ENCODE assay signal across 15 cellular contexts in genomic region chr10:71578069-71578468, GRCh38.
DNase-seq lines count a peak whose midpoint lies in the region; ATAC-seq, FAIRE-seq and TF ChIP-seq lines count a peak whose summit lies in the region.
"Had no signal": no experiment of that assay in that cellular context is flagged by ENCODE, and none has a peak within 500 bp of the region (broad histone marks: within the 10 kb centered on the region; RNA-seq: fewer than 3 reads in every experiment).

No MANE protein-coding gene starts in this region.

- H3K36me3 ChIP-seq in BLaER1 treated with 17β-estradiol and CSF1 and Interleukin-3, amounts not matched to agents 10 nM and 100 nM = no peaks in the 10 kb centered on the region
- H3K36me3 ChIP-seq in kidney (ENCODE audit: control insufficient read depth in 1 of 2, insufficient read depth in 2 of 2, low read length in 2 of 2) = no peaks in the 10 kb centered on the region
- no peaks in the 10 kb centered on the region for H3K36me3 ChIP-seq in upper lobe of right lung
- H3K36me3 ChIP-seq: BE2C had no signal

- DNase-seq in kidney (peak; percentile 26), upper lobe of right lung (peak; percentile 49), glomerular visceral epithelial cell (ENCODE audit: extremely low spot score) (no peak), nucleus accumbens (lab: John Stamatoyannopoulos, UW) (no peak), amygdala (lab: John Stamatoyannopoulos, UW) (no peak)
- DNase-seq: BE2C; Caco-2; CD8-positive, alpha-beta memory T cell; DND-41; GDM1; HCEC 1CT had no signal

- no peak overlapping the region for H3K9ac ChIP-seq in BLaER1 treated with 17β-estradiol and CSF1 and Interleukin-3, amounts not matched to agents 10 nM and 100 nM
- H3K9ac ChIP-seq in kidney (ENCODE audit: low read length in 2 of 2) = no peak overlapping the region

- H3K27me3 ChIP-seq in BLaER1 treated with 17β-estradiol and CSF1 and Interleukin-3, amounts not matched to agents 10 nM and 100 nM = peaks cover 0 to 5% (median 0%) of the 10 kb centered on the region in 11 experiments; a peak in 1 of 22 replicates
- H3K27me3 ChIP-seq in upper lobe of right lung = no peaks in the 10 kb centered on the region
- H3K27me3 ChIP-seq: BE2C had no signal

- H3K4me3 ChIP-seq in BLaER1 treated with 17β-estradiol and CSF1 and Interleukin-3, amounts not matched to agents 10 nM and 100 nM = no peak overlapping the region
- H3K4me3 ChIP-seq in kidney (ENCODE audit: low read length in 2 of 2) (no peak overlapping the region), upper lobe of right lung (no peak overlapping the region)

- no peaks in the 10 kb centered on the region for H3K9me3 ChIP-seq in BLaER1 treated with 17β-estradiol and CSF1 and Interleukin-3, amounts not matched to agents 10 nM and 100 nM (replicated peaks in 1 of 11)
- H3K9me3 ChIP-seq in kidney (ENCODE audit: control insufficient read depth in 1 of 2, low read length in 2 of 2) (no peaks in the 10 kb centered on the region), upper lobe of right lung (no peaks in the 10 kb centered on the region)
- H3K9me3 ChIP-seq: BE2C, Caco-2 had no signal

- peaks cover 19 to 100% (median 98%) of the 10 kb centered on the region in 10 experiments for H3K4me1 ChIP-seq in BLaER1 treated with 17β-estradiol and CSF1 and Interleukin-3, amounts not matched to agents 10 nM and 100 nM
- H3K4me1 ChIP-seq in kidney (ENCODE audit: control insufficient read depth in 1 of 2, insufficient read depth in 1 of 2, low read depth in 1 of 2, low read length in 2 of 2) = no peaks in the 10 kb centered on the region
- peaks cover 7% of the 10 kb centered on the region for H3K4me1 ChIP-seq in upper lobe of right lung
- H3K4me1 ChIP-seq: Caco-2 had no signal

- peak overlapping the region in 2 of 11 experiments; percentile 2 to 29; a peak in 3 of 22 replicates for H3K27ac ChIP-seq in BLaER1 treated with 17β-estradiol and CSF1 and Interleukin-3, amounts not matched to agents 10 nM and 100 nM
- H3K27ac ChIP-seq in kidney (ENCODE audit: low read depth in 2 of 2, low read length in 2 of 2) (no peak overlapping the region), upper lobe of right lung (no peak overlapping the region)

- no peak for FAIRE-seq in kidney (lab: Jason Lieb, UNC)
- FAIRE-seq: A204.1, GM19239 had no signal

- no peak for TF ChIP-seq CTCF in kidney (IDR thresholded peaks at IDR 0.05; ENCODE audit: borderline replicate concordance, extremely low read depth, insufficient read depth)
- TF ChIP-seq CTCF in upper lobe of right lung (IDR thresholded peaks at IDR 0.05) = no peak

- intact Hi-C loops in kidney (cut with DNase I) (no loop called here), upper lobe of right lung (cut with DNase I) (no loop called here)

- peak overlapping the region; percentile 11 to 96 (median 67); a peak in 19 of 22 replicates for H3K4me2 ChIP-seq in BLaER1 treated with 17β-estradiol and CSF1 and Interleukin-3, amounts not matched to agents 10 nM and 100 nM

- H4K20me1 ChIP-seq in BLaER1 treated with 17β-estradiol and CSF1 and Interleukin-3, amounts not matched to agents 10 nM and 100 nM = no peaks in the 10 kb centered on the region; a peak in 1 of 22 replicates

- ATAC-seq in upper lobe of right lung = no peak

TF ChIP-seq in PFSK-1, 5 proteins besides CTCF, POLR2A, EP300 and RAD21:
- peak; percentile 51 to 86; a peak in 3 of 4 replicates for TF ChIP-seq REST (IDR thresholded peaks at IDR 0.05; ENCODE audit: insufficient read depth in 1 of 2, low read depth in 2 of 2, low read length in 2 of 2)
- TF ChIP-seq POLR2AphosphoS5 (IDR thresholded peaks at IDR 0.05; ENCODE audit: low read depth, low read length) = no peak
- no peak for TF ChIP-seq SIN3A (IDR thresholded peaks at IDR 0.05; ENCODE audit: borderline replicate concordance, insufficient read depth, low read length)
- no peak for TF ChIP-seq FOXP2 (optimal IDR thresholded peaks at IDR 0.05; ENCODE audit: borderline replicate concordance, extremely low read depth, extremely low read length, insufficient read depth)
- TF ChIP-seq TAF1 (IDR thresholded peaks at IDR 0.05; ENCODE audit: borderline replicate concordance, insufficient read depth, low read length) = no peak

Comparison
In these comparisons a context has a peak if more than half of its experiments do, and no peak if none do; other contexts are left out.
1. DNase-seq: peak in kidney (single experiment) and upper lobe of right lung (single experiment); none in glomerular visceral epithelial cell (single experiment), nucleus accumbens (0 of 56) and amygdala (0 of 56).